Comparison of ENCODE assay signal across 8 cellular contexts in genomic region chr2:95122197-95122551, GRCh38. TPM values are rescaled to one million over a fixed set of nuclear protein-coding genes. Genes with fewer than 3 reads are reported as not detected.
A peak's percentile ranks its signal among the peaks of the same experiment; 100 is the strongest.
DNase-seq lines count a peak whose midpoint lies in the region; ATAC-seq, FAIRE-seq and TF ChIP-seq lines count a peak whose summit lies in the region.

No MANE protein-coding gene starts in this region.

- H3K9me3 Mint-ChIP-seq in CD4-positive, alpha-beta memory T cell = peaks cover 0 to 2% (median 0%) of the 10 kb centered on the region in 8 donors

- no peaks in the 10 kb centered on the region for H3K27me3 ChIP-seq in CD4-positive, alpha-beta memory T cell (ENCODE audit: insufficient read depth, low read length)
- H3K27me3 ChIP-seq in pancreas = no peaks in the 10 kb centered on the region

- DNase-seq in CD4-positive, alpha-beta memory T cell = no peak
- no peak for DNase-seq in NB4 (ENCODE audit: low read depth)
- DNase-seq in epithelial cell of esophagus (ENCODE audit: low read depth) = no peak
- DNase-seq in pancreas = no peak
- DNase-seq in COLO668 (lab: John Stamatoyannopoulos, UW; ENCODE audit: unreplicated experiment) = no peak
- DNase-seq in posterior cingulate gyrus = no peak
- DNase-seq in D341Med (ENCODE audit: low spot score) = no peak

- POLR2A ChIA-PET in CD4-positive, alpha-beta memory T cell (lab: Charles Lee; ENCODE audit: partially characterized antibody) = interaction anchor here (0.8 to 4.8 kb wide), 9 partner anchors 33 to 281 kb away, joined by 3 to 78 read pairs (median 9); partner anchors contain the start of genes FAHD2A, MAL, ZNF2 and ZNF514

- peaks cover 0 to 2% of the 10 kb centered on the region in 2 donors for H3K27me3 Mint-ChIP-seq in CD4-positive, alpha-beta memory T cell

- H3K36me3 ChIP-seq in CD4-positive, alpha-beta memory T cell (ENCODE audit: insufficient read depth, low read length) = no peaks in the 10 kb centered on the region
- H3K36me3 ChIP-seq in pancreas = no peaks in the 10 kb centered on the region

- H3K4me1 Mint-ChIP-seq in CD4-positive, alpha-beta memory T cell = peaks cover 35 to 53% (median 41%) of the 10 kb centered on the region in 4 donors

- ATAC-seq in GM21619 (IDR thresholded peaks at IDR 0.05; ENCODE audit: unreplicated experiment) = peak; percentile 7
- peak in 2 of 4 donors; percentile 3 to 6 for ATAC-seq in pancreas

- peaks cover 36% of the 10 kb centered on the region for H3K4me1 ChIP-seq in CD4-positive, alpha-beta memory T cell (ENCODE audit: insufficient read depth, low read length)
- H3K4me1 ChIP-seq in pancreas = peaks cover 0 to 12% (median 11%) of the 10 kb centered on the region in 3 donors

- TF ChIP-seq POLR2A in NB4 (IDR thresholded peaks at IDR 0.05; ENCODE audit: extremely low read depth, insufficient read length) = no peak

- peak overlapping the region; percentile 24 to 76 for H3K4me3 ChIP-seq in CD4-positive, alpha-beta memory T cell (ENCODE audit: low read length in 2 of 2)
- H3K4me3 ChIP-seq in NB4 (ENCODE audit: low read depth, low read length) (peak overlapping the region; percentile 86), epithelial cell of esophagus (ENCODE audit: low read length) (peak overlapping the region; percentile 96), pancreas (peak overlapping the region; percentile 62 to 99 (median 92))

- H3K27ac ChIP-seq in CD4-positive, alpha-beta memory T cell (ENCODE audit: low read depth, low read length) = peak overlapping the region; percentile 79
- H3K27ac ChIP-seq in pancreas = peak overlapping the region in 3 of 4 donors; percentile 96

- H3K36me3 Mint-ChIP-seq in CD4-positive, alpha-beta memory T cell = peaks cover 5 to 24% of the 10 kb centered on the region in 2 donors

- TF ChIP-seq CTCF in NB4 (IDR thresholded peaks at IDR 0.05; ENCODE audit: low read depth, low read length) (no peak), epithelial cell of esophagus (IDR thresholded peaks at IDR 0.05; ENCODE audit: insufficient read depth, low read depth, low read length, missing control alignments) (no peak), pancreas (IDR thresholded peaks at IDR 0.05) (no peak)

- intact Hi-C loops in CD4-positive, alpha-beta memory T cell (cut with micrococcal nuclease) = loop anchor here (1.0 kb wide), 3 partner anchors 37 to 85 kb away; partner anchors contain the start of genes ZNF2, ZNF514 and ZNF892
- intact Hi-C loops in pancreas (cut with DNase I) (no loop called here), posterior cingulate gyrus (cut with DNase I) (no loop called here)

- FAIRE-seq in pancreas (lab: Jason Lieb, UNC) = no peak

- WGBS in pancreas, 2 donors = 18% methylated on average over 5 of the region's 5 CpGs

- H3K4me3 Mint-ChIP-seq in CD4-positive, alpha-beta memory T cell = peak overlapping the region; percentile 91 to 99 (median 96)

- H3K27ac Mint-ChIP-seq in CD4-positive, alpha-beta memory T cell = peak overlapping the region; percentile 51 to 94 (median 89)

- H3K9me3 ChIP-seq in CD4-positive, alpha-beta memory T cell (ENCODE audit: control insufficient read depth in 1 of 2, low read length in 2 of 2) = no peaks in the 10 kb centered on the region
- no peaks in the 10 kb centered on the region for H3K9me3 ChIP-seq in pancreas

- CTCF ChIA-PET in CD4-positive, alpha-beta memory T cell (lab: Charles Lee; ENCODE audit: partially characterized antibody) = interaction anchor here (1.5 to 12.1 kb wide), 5 partner anchors 35 to 100 kb away, joined by 4 to 279 read pairs (median 18); partner anchors contain the start of genes MAL, ZNF2 and ZNF514

RNA-seq across cellular contexts. Expression of gene MRPS5, which starts 0.6 kb away (rescaled TPM):
- total RNA-seq in CD4-positive, alpha-beta memory T cell = 10 to 100 TPM; 66.0 to 70.6 TPM
- polyA plus RNA-seq in CD4-positive, alpha-beta memory T cell = 10 to 100 TPM; 43.4 to 51.1 TPM
- total RNA-seq in pancreas = 10 to 100 TPM; 14.8 to 28.0 (median 17.9) TPM
- 10 to 100 TPM; 42.5 to 55.2 TPM for polyA plus RNA-seq in pancreas

RNA-seq across cellular contexts. Expression of gene ZNF514, which starts 37.5 kb away (rescaled TPM):
- total RNA-seq in CD4-positive, alpha-beta memory T cell = 10 to 100 TPM; 35.2 to 37.1 TPM
- polyA plus RNA-seq in CD4-positive, alpha-beta memory T cell = 10 to 100 TPM in 1 of 2 donors, 1 to 10 TPM in 1; 7.3 to 11.2 TPM
- total RNA-seq in pancreas = 10 to 100 TPM in 1 of 6 donors, 1 to 10 TPM in 5; 7.2 to 16.3 (median 8.0) TPM
- polyA plus RNA-seq in pancreas = 10 to 100 TPM; 12.7 to 16.0 TPM

RNA-seq across cellular contexts. Expression of gene ZNF2, which starts 43.4 kb away (rescaled TPM):
- 10 to 100 TPM in 1 of 2 experiments, 1 to 10 TPM in 1; 8.3 to 10.1 TPM for total RNA-seq in CD4-positive, alpha-beta memory T cell
- 1 to 10 TPM; 2.1 to 4.3 TPM for polyA plus RNA-seq in CD4-positive, alpha-beta memory T cell
- 1 to 10 TPM; 1.4 to 2.9 (median 2.3) TPM for total RNA-seq in pancreas
- 1 to 10 TPM in 1 of 2 donors, under 1 TPM in 1; 0.80 to 1.9 TPM for polyA plus RNA-seq in pancreas
